In the genomic region with DNA sequence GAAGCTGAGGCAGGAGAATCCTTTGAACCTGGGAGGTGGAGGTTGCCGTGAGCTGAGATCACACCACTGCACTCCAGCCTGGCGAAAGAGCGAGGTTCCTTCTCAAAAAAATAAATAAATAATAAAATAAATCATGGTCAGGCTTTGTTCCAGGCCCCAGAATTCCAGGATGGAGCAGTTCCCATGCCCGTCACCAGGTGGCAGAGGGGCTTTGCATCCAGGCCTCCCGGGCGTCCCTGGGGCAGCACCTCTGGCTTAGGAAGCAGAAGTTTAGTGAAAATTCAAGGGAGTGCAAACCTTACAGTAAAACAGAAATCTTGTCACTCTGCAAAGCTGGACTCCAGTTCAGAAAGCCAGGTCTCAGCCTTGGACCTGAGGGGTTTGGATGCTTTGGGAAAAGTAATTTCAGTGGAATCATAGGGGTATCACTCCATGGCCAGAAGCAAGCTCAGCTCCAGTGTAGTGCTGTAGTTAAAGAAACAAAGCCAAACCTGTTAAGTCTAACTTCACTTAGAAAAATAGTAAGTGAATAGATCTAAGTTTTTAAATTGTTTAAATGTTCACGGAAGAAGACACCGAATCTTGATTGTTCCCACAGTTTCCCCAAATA, we compare ENCODE assay signal across 8 cellular contexts.
DNase-seq lines count a peak whose midpoint lies in the region; ATAC-seq lines count a peak whose summit lies in the region.

No MANE protein-coding gene starts in this region.

- ATAC-seq in HG03457 (IDR thresholded peaks at IDR 0.05; ENCODE audit: unreplicated experiment) (no peak), GM18520 (IDR thresholded peaks at IDR 0.05; ENCODE audit: unreplicated experiment) (no peak)
- ATAC-seq in naive thymus-derived CD4-positive, alpha-beta T cell: no peak

- H3K36me3 Mint-ChIP-seq in naive thymus-derived CD4-positive, alpha-beta T cell: no peaks in the 10 kb centered on the region

- no peak overlapping the region for H3K27ac Mint-ChIP-seq in naive thymus-derived CD4-positive, alpha-beta T cell

- no peaks in the 10 kb centered on the region for H3K27me3 Mint-ChIP-seq in naive thymus-derived CD4-positive, alpha-beta T cell

- peak; percentile 32 for DNase-seq in 8988T
- DNase-seq in H7: peak; percentile 75
- peak; percentile 49 for DNase-seq in SW480 (ENCODE audit: low spot score)
- peak; percentile 59 for DNase-seq in iris pigment epithelial cell (ENCODE audit: low read depth)
- no peak for DNase-seq in naive thymus-derived CD4-positive, alpha-beta T cell
- DNase-seq in effector memory CD4-positive, alpha-beta T cell: no peak

- H3K9me3 Mint-ChIP-seq in naive thymus-derived CD4-positive, alpha-beta T cell: peaks cover 0 to 8% (median 0%) of the 10 kb centered on the region in 11 donors

- no peaks in the 10 kb centered on the region for H3K4me1 Mint-ChIP-seq in naive thymus-derived CD4-positive, alpha-beta T cell

- H3K4me3 ChIP-seq in H7 (ENCODE audit: insufficient read depth, low read depth, low read length): no peak overlapping the region
- no peak overlapping the region for H3K4me3 ChIP-seq in naive thymus-derived CD4-positive, alpha-beta T cell (ENCODE audit: low read length)
- H3K4me3 ChIP-seq in effector memory CD4-positive, alpha-beta T cell (ENCODE audit: insufficient read depth, low read depth, low read length, poor library complexity, severe bottlenecking): no peak overlapping the region

- intact Hi-C loops in naive thymus-derived CD4-positive, alpha-beta T cell (cut with micrococcal nuclease): no loop called here

- H3K27me3 ChIP-seq in H7 (ENCODE audit: control insufficient read depth, insufficient read depth, low read length): no peaks in the 10 kb centered on the region
- no peaks in the 10 kb centered on the region for H3K27me3 ChIP-seq in naive thymus-derived CD4-positive, alpha-beta T cell (ENCODE audit: control insufficient read depth in 2 of 2, insufficient read depth in 2 of 2, low read length in 2 of 2)
- H3K27me3 ChIP-seq in effector memory CD4-positive, alpha-beta T cell (replicated peaks; ENCODE audit: control insufficient read depth, insufficient read depth, low read length, poor library complexity, severe bottlenecking): no peaks in the 10 kb centered on the region

- H3K9me3 ChIP-seq in naive thymus-derived CD4-positive, alpha-beta T cell (ENCODE audit: control insufficient read depth in 2 of 3, low read length in 3 of 3): no peaks in the 10 kb centered on the region
- H3K9me3 ChIP-seq in effector memory CD4-positive, alpha-beta T cell (ENCODE audit: control insufficient read depth, low read length): no peaks in the 10 kb centered on the region

- POLR2A ChIA-PET in naive thymus-derived CD4-positive, alpha-beta T cell (lab: Charles Lee): no interaction called here

- H3K4me1 ChIP-seq in naive thymus-derived CD4-positive, alpha-beta T cell (ENCODE audit: control insufficient read depth in 2 of 2, insufficient read depth in 2 of 2, low read length in 2 of 2): no peaks in the 10 kb centered on the region
- H3K4me1 ChIP-seq in effector memory CD4-positive, alpha-beta T cell (ENCODE audit: control insufficient read depth, insufficient read depth, low read length, poor library complexity, severe bottlenecking): no peaks in the 10 kb centered on the region

- no peak overlapping the region for H3K27ac ChIP-seq in naive thymus-derived CD4-positive, alpha-beta T cell (ENCODE audit: low read depth, low read length)
- H3K27ac ChIP-seq in effector memory CD4-positive, alpha-beta T cell (ENCODE audit: insufficient read depth, low read length, poor library complexity, severe bottlenecking): no peak overlapping the region

- no peak overlapping the region for H3K4me3 Mint-ChIP-seq in naive thymus-derived CD4-positive, alpha-beta T cell

- no peaks in the 10 kb centered on the region for H3K36me3 ChIP-seq in H7 (replicated peaks; ENCODE audit: control insufficient read depth, insufficient read depth, low read length)
- H3K36me3 ChIP-seq in naive thymus-derived CD4-positive, alpha-beta T cell (ENCODE audit: control insufficient read depth in 2 of 3, insufficient read depth in 3 of 3, low read length in 3 of 3): no peaks in the 10 kb centered on the region
- no peaks in the 10 kb centered on the region for H3K36me3 ChIP-seq in effector memory CD4-positive, alpha-beta T cell (ENCODE audit: control insufficient read depth, insufficient read depth, low read length)

- CTCF ChIA-PET in naive thymus-derived CD4-positive, alpha-beta T cell (lab: Charles Lee): no interaction called here

Comparison
In these comparisons a context has a peak if more than half of its experiments do, and no peak if none do; other contexts are left out.
1. DNase-seq: peak in 8988T (single experiment), H7 (single experiment), SW480 (single experiment) and iris pigment epithelial cell (single experiment); none in naive thymus-derived CD4-positive, alpha-beta T cell (0 of 9) and effector memory CD4-positive, alpha-beta T cell (0 of 3).